28 cellular contexts compared by ENCODE assay signal in genomic region chr2:85783796-85784195, GRCh38.
"Had no signal": no experiment of that assay in that cellular context is flagged by ENCODE, and none has a peak within 500 bp of the region (broad histone marks: within the 10 kb centered on the region; RNA-seq: fewer than 3 reads in every experiment).

No MANE protein-coding gene starts in this region.

- H3K27me3 ChIP-seq: hepatocyte, pancreas, tibial nerve, uterus had no signal

- H3K9me3 Mint-ChIP-seq: activated CD4-positive, alpha-beta memory T cell treated with anti-CD3 and anti-CD28 coated beads, Interleukin-2, amount 10 ng/mL, durations not matched to agents 7 days and 5 days; activated CD4-positive, alpha-beta T cell treated with anti-CD3 and anti-CD28 coated beads, Interleukin-2, amount 10 ng/mL, durations not matched to agents 24 days and 14 days; activated naive CD4-positive, alpha-beta T cell treated with anti-CD3 and anti-CD28 coated beads, Interleukin-2, amount 10 ng/mL, durations not matched to agents 7 days and 5 days; memory B cell; nephron; T-helper 1 cell treated with Interleukin-12 subunit alpha and Interleukin-12 subunit beta and Interleukin-4 antibody, amounts not matched to agents 30 μg/mL and 1 μg/mL, for 36 hours had no signal

- H3K4me3 ChIP-seq: hepatocyte, pancreas, psoas muscle, tibial nerve, uterus had no signal

- H3K9me3 ChIP-seq: neutrophil, pancreas, psoas muscle, tibial nerve, uterus had no signal

- H3K79me2 ChIP-seq: hepatocyte had no signal

- H3K4me1 Mint-ChIP-seq: activated CD4-positive, alpha-beta memory T cell treated with anti-CD3 and anti-CD28 coated beads, Interleukin-2, amount 10 ng/mL, durations not matched to agents 7 days and 5 days; activated CD4-positive, alpha-beta T cell treated with anti-CD3 and anti-CD28 coated beads, Interleukin-2, amount 10 ng/mL, durations not matched to agents 24 days and 14 days had no signal

- FAIRE-seq: endothelial cell of umbilical vein, islet of Langerhans, pancreas had no signal

- H3K27ac Mint-ChIP-seq: activated CD4-positive, alpha-beta memory T cell treated with anti-CD3 and anti-CD28 coated beads, Interleukin-2, amount 10 ng/mL, durations not matched to agents 7 days and 5 days; activated CD4-positive, alpha-beta T cell treated with anti-CD3 and anti-CD28 coated beads, Interleukin-2, amount 10 ng/mL, durations not matched to agents 24 days and 14 days; activated naive CD4-positive, alpha-beta T cell treated with anti-CD3 and anti-CD28 coated beads, Interleukin-2, amount 10 ng/mL, durations not matched to agents 7 days and 5 days; memory B cell; T-helper 1 cell treated with Interleukin-12 subunit alpha and Interleukin-12 subunit beta and Interleukin-4 antibody, amounts not matched to agents 30 μg/mL and 1 μg/mL, for 36 hours had no signal

- ATAC-seq: esophagus mucosa; left colon; pancreas; psoas muscle; right cardiac atrium; stimulated activated naive CD8-positive, alpha-beta T cell treated with anti-CD3 and anti-CD28 coated beads, Interleukin-15, Interleukin-2, amounts not matched to agents 100 U/mL and 50 U/mL, for 24 hours had no signal

- H3K4me2 ChIP-seq: hepatocyte had no signal

- H3K36me3 Mint-ChIP-seq: activated naive CD4-positive, alpha-beta T cell treated with anti-CD3 and anti-CD28 coated beads, Interleukin-2, amount 10 ng/mL, durations not matched to agents 7 days and 5 days; memory B cell had no signal

- H3K27ac ChIP-seq: neutrophil, pancreas, psoas muscle had no signal

- H3K4me3 Mint-ChIP-seq: activated CD4-positive, alpha-beta memory T cell treated with anti-CD3 and anti-CD28 coated beads, Interleukin-2, amount 10 ng/mL, durations not matched to agents 7 days and 5 days; activated CD4-positive, alpha-beta T cell treated with anti-CD3 and anti-CD28 coated beads, Interleukin-2, amount 10 ng/mL, durations not matched to agents 24 days and 14 days; activated naive CD4-positive, alpha-beta T cell treated with anti-CD3 and anti-CD28 coated beads, Interleukin-2, amount 10 ng/mL, durations not matched to agents 7 days and 5 days; memory B cell; nephron; T-helper 1 cell treated with Interleukin-12 subunit alpha and Interleukin-12 subunit beta and Interleukin-4 antibody, amounts not matched to agents 30 μg/mL and 1 μg/mL, for 36 hours had no signal

- H2AFZ ChIP-seq: hepatocyte had no signal

- H3K36me3 ChIP-seq: neutrophil, pancreas, uterus had no signal

- DNase-seq: activated CD4-positive, alpha-beta memory T cell treated with anti-CD3 and anti-CD28 coated beads, Interleukin-2, amount 10 ng/mL, durations not matched to agents 7 days and 5 days; activated CD4-positive, alpha-beta T cell treated with anti-CD3 and anti-CD28 coated beads, Interleukin-2, amount 10 ng/mL, durations not matched to agents 24 days and 14 days; activated effector memory CD4-positive, alpha-beta T cell treated with anti-CD3 and anti-CD28 coated beads, Interleukin-2, amount 50 U/mL, for 16 hours; activated naive CD4-positive, alpha-beta T cell treated with anti-CD3 and anti-CD28 coated beads, Interleukin-2, amount 10 ng/mL, durations not matched to agents 7 days and 5 days; anterior cingulate cortex; central memory CD4-positive, alpha-beta T cell; dermis blood vessel endothelial cell; effector memory CD4-positive, alpha-beta T cell; foreskin melanocyte; glutamatergic neuron; left colon; psoas muscle; right cardiac atrium; stimulated activated CD4-positive, alpha-beta T cell treated with anti-CD3 and anti-CD28 coated beads, Interleukin-12 subunit alpha, Interleukin-12 subunit beta, amount 100 ng/mL, for 4 hours; stimulated activated CD4-positive, alpha-beta T cell treated with anti-CD3 and anti-CD28 coated beads, Interleukin-4, amount 100 ng/mL, for 4 hours; stimulated activated naive CD8-positive, alpha-beta T cell treated with anti-CD3 and anti-CD28 coated beads, Interleukin-15, Interleukin-2, amounts not matched to agents 100 U/mL and 50 U/mL, for 24 hours; T1000; uterus had no signal
